Comparison of ENCODE assay signal across 8 cellular contexts in the genomic region with DNA sequence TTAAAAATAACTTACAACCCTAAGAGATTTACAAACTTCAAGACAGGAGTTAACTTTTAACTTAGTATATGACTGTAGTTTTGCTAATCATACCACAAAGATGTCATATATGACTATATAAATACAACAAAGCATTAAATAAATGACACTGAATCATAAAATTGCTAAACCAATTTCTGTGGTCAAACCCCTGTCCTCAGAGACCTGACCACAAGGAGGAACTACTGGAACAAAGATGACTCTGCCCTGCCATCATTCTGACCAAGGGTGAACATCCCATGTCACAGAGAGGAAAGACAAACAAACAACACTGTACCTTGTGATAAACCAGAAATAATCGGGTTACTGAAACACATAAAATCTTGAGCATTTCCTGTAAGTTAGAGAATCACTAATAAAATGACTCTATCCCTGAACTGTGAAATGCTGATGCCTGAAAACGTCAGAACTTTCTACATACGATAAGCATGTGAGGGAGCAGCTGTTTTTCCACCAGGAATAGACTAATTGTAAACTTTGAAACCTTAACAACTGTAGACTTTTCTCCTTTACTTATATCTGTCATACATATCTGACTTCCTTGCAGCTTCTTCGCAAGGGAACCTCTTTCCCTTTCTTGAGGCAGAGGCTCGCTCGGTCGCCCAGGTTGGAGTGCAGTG.
DNase-seq lines count a peak whose midpoint lies in the region; ATAC-seq lines count a peak whose summit lies in the region.
"Had no signal": no experiment of that assay in that cellular context is flagged by ENCODE, and none has a peak within 500 bp of the region (broad histone marks: within the 10 kb centered on the region; RNA-seq: fewer than 3 reads in every experiment).

No MANE protein-coding gene starts in this region.

- DNase-seq in NOMO-1 (lab: John Stamatoyannopoulos, UW; ENCODE audit: unreplicated experiment in 2 of 2) = peak; percentile 68 to 95
- peak; percentile 87 for DNase-seq in hepatic stellate cell (ENCODE audit: low spot score)
- no peak for DNase-seq in activated gamma-delta T cell treated with Interleukin-2 at 50 U/mL for 16 hours
- no peak for DNase-seq in activated CD8-positive, alpha-beta memory T cell treated with anti-CD3 and anti-CD28 coated beads, Interleukin-2, amount 50 U/mL, for 4 hours
- no peak for DNase-seq in activated naive CD4-positive, alpha-beta T cell treated with anti-CD3 and anti-CD28 coated beads, Interleukin-2, amount 10 ng/mL, durations not matched to agents 7 days and 5 days

- no peaks in the 10 kb centered on the region for H3K9me3 Mint-ChIP-seq in activated naive CD4-positive, alpha-beta T cell treated with anti-CD3 and anti-CD28 coated beads, Interleukin-2, amount 10 ng/mL, durations not matched to agents 7 days and 5 days
- H3K9me3 Mint-ChIP-seq: T-helper 1 cell treated with Interleukin-12 subunit alpha and Interleukin-12 subunit beta and Interleukin-4 antibody, amounts not matched to agents 30 μg/mL and 1 μg/mL, for 36 hours had no signal

- H3K36me3 Mint-ChIP-seq in activated naive CD4-positive, alpha-beta T cell treated with anti-CD3 and anti-CD28 coated beads, Interleukin-2, amount 10 ng/mL, durations not matched to agents 7 days and 5 days = peaks cover 27% of the 10 kb centered on the region

- CTCF ChIA-PET in activated naive CD4-positive, alpha-beta T cell treated with anti-CD3 and anti-CD28 coated beads, Interleukin-2, amount 10 ng/mL, durations not matched to agents 7 days and 5 days (lab: Charles Lee) = no interaction called here

- H3K4me1 Mint-ChIP-seq in activated naive CD4-positive, alpha-beta T cell treated with anti-CD3 and anti-CD28 coated beads, Interleukin-2, amount 10 ng/mL, durations not matched to agents 7 days and 5 days = no peaks in the 10 kb centered on the region

- peak; percentile 88 for ATAC-seq in GM18520 (IDR thresholded peaks at IDR 0.05; ENCODE audit: unreplicated experiment)
- peak; percentile 56 for ATAC-seq in HG02571 (IDR thresholded peaks at IDR 0.05; ENCODE audit: unreplicated experiment)

- no peak overlapping the region for H3K4me3 Mint-ChIP-seq in activated naive CD4-positive, alpha-beta T cell treated with anti-CD3 and anti-CD28 coated beads, Interleukin-2, amount 10 ng/mL, durations not matched to agents 7 days and 5 days
- H3K4me3 Mint-ChIP-seq: T-helper 1 cell treated with Interleukin-12 subunit alpha and Interleukin-12 subunit beta and Interleukin-4 antibody, amounts not matched to agents 30 μg/mL and 1 μg/mL, for 36 hours had no signal

- no peak overlapping the region for H3K27ac Mint-ChIP-seq in activated naive CD4-positive, alpha-beta T cell treated with anti-CD3 and anti-CD28 coated beads, Interleukin-2, amount 10 ng/mL, durations not matched to agents 7 days and 5 days
- H3K27ac Mint-ChIP-seq: T-helper 1 cell treated with Interleukin-12 subunit alpha and Interleukin-12 subunit beta and Interleukin-4 antibody, amounts not matched to agents 30 μg/mL and 1 μg/mL, for 36 hours had no signal

- no peaks in the 10 kb centered on the region for H3K27me3 Mint-ChIP-seq in activated naive CD4-positive, alpha-beta T cell treated with anti-CD3 and anti-CD28 coated beads, Interleukin-2, amount 10 ng/mL, durations not matched to agents 7 days and 5 days

Comparison
In these comparisons a context has a peak if more than half of its experiments do, and no peak if none do; other contexts are left out.
1. DNase-seq: peak in NOMO-1 (2 of 2) and hepatic stellate cell (single experiment); none in activated gamma-delta T cell treated with Interleukin-2 at 50 U/mL for 16 hours (single experiment), activated CD8-positive, alpha-beta memory T cell treated with anti-CD3 and anti-CD28 coated beads, Interleukin-2, amount 50 U/mL, for 4 hours (single experiment) and activated naive CD4-positive, alpha-beta T cell treated with anti-CD3 and anti-CD28 coated beads, Interleukin-2, amount 10 ng/mL, durations not matched to agents 7 days and 5 days (single experiment).